5 cellular contexts compared by ENCODE assay signal in genomic region chr5:150845185-150845859, GRCh38. TPM values are rescaled to one million over a fixed set of nuclear protein-coding genes. Genes with fewer than 3 reads are reported as not detected.
"Had no signal": no experiment of that assay in that cellular context is flagged by ENCODE, and none has a peak within 500 bp of the region (broad histone marks: within the 10 kb centered on the region; RNA-seq: fewer than 3 reads in every experiment).

No MANE protein-coding gene starts in this region.

RNA-seq across cellular contexts. Expression of gene IRGM, which starts 1.0 kb away (rescaled TPM):
- total RNA-seq: ascending aorta, bronchial epithelial cell, cardiac muscle cell, chondrocyte had no signal
- polyA plus RNA-seq: adipose tissue, cardiac muscle cell had no signal
